13 cellular contexts compared by ENCODE assay signal in the genomic region with DNA sequence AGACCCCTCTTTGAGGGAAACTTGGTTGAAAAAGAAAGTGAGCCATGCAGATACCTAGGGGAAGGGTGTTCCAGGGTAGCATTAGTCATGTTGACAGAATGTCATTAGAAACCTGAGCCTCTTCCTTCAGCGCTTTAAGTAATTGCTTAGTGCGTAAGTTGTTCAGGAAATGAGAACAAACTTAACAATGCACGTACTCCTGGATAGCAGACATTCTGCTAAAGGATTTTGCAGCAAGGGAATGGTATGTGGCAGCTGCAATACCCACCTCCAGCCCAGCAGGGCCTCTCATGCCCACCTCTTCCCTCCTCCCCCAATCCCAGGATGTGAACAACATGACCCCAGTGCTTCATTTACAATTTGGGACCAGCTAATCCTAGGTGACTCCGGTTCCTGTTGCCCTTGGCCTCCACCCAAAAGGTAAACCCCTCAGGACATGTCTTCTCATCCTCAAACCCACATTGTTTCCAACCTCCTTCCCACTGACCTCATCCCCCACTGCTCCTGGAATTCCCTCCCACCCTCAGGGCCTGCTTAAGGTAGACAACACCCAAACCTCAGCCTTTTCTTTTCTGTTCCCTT.
DNase-seq lines count a peak whose midpoint lies in the region; FAIRE-seq and TF ChIP-seq lines count a peak whose summit lies in the region.
"Had no signal": no experiment of that assay in that cellular context is flagged by ENCODE, and none has a peak within 500 bp of the region (broad histone marks: within the 10 kb centered on the region; RNA-seq: fewer than 3 reads in every experiment).

No MANE protein-coding gene starts in this region.

- peak; percentile 96 for FAIRE-seq in bronchial epithelial cell (lab: Jason Lieb, UNC)
- FAIRE-seq: TTC549 had no signal

- peak overlapping the region; percentile 13 for H3K4me2 ChIP-seq in GM23248 (ENCODE audit: unreplicated experiment)
- H3K4me2 ChIP-seq in osteoblast (ENCODE audit: insufficient read depth, low read length) = peak overlapping the region; percentile 2
- H3K4me2 ChIP-seq in MM.1S (ENCODE audit: low read depth, low read length) = no peak overlapping the region

- H2AFZ ChIP-seq in GM23248 (0 out of 2 replicates have a peak overlapping the region, but pooled peaks have one; percentile 38), osteoblast (ENCODE audit: low read length) (no peak overlapping the region), MM.1S (ENCODE audit: low read length) (no peak overlapping the region)

- DNase-seq in GM23248 (peak; percentile 83), NCI-H226 (peak; percentile 98), bronchial epithelial cell (ENCODE audit: low read depth) (peak; percentile 100), osteoblast (ENCODE audit: insufficient read length, low spot score, missing footprints) (peak; percentile 78), pons (ENCODE audit: low spot score) (no peak), hepatic stellate cell (ENCODE audit: low spot score) (no peak), MM.1S (no peak), esophagus squamous epithelium (lab: John Stamatoyannopoulos, UW) (no peak)
- DNase-seq: activated T-cell treated with anti-CD3 and anti-CD28 coated beads, Interleukin-2, amount 50 U/mL, for 4 hours; left colon; NCI-H345; posterior cingulate gyrus had no signal

- intact Hi-C loops in esophagus squamous epithelium (cut with DNase I) = no loop called here

- in situ Hi-C loops in GM23248 (cut with MboI) = no loop called here

- TF ChIP-seq POLR2A in esophagus squamous epithelium (IDR thresholded peaks at IDR 0.05) = no peak

- H3K9ac ChIP-seq in GM23248 (no peak overlapping the region), MM.1S (ENCODE audit: low read length) (no peak overlapping the region)

- H4K20me1 ChIP-seq in GM23248 (ENCODE audit: insufficient read depth) (no peaks in the 10 kb centered on the region), osteoblast (ENCODE audit: insufficient read depth, low read length) (no peaks in the 10 kb centered on the region), MM.1S (ENCODE audit: insufficient read depth, low read length) (no peaks in the 10 kb centered on the region)

- H3K79me2 ChIP-seq in GM23248 (ENCODE audit: insufficient read depth) = no peaks in the 10 kb centered on the region
- no peaks in the 10 kb centered on the region for H3K79me2 ChIP-seq in osteoblast (ENCODE audit: insufficient read depth, low read length)
- H3K79me2 ChIP-seq in MM.1S (ENCODE audit: low read length) = no peaks in the 10 kb centered on the region

- TF ChIP-seq CTCF in bronchial epithelial cell (IDR thresholded peaks at IDR 0.05; ENCODE audit: insufficient read depth, low read length, severe bottlenecking) (peak; percentile 19), osteoblast (IDR thresholded peaks at IDR 0.05; ENCODE audit: extremely low read depth, low read depth, low read length) (no peak), MM.1S (IDR thresholded peaks at IDR 0.05; ENCODE audit: low read length) (no peak), esophagus squamous epithelium (IDR thresholded peaks at IDR 0.05) (peak in 1 of 6 experiments; percentile 3)

- H3K36me3 ChIP-seq in GM23248 (ENCODE audit: low read depth) = no peaks in the 10 kb centered on the region
- H3K36me3 ChIP-seq in bronchial epithelial cell (ENCODE audit: control insufficient read depth, insufficient read depth, low read length) = no peaks in the 10 kb centered on the region
- H3K36me3 ChIP-seq in osteoblast (ENCODE audit: insufficient read depth, low read length) = no peaks in the 10 kb centered on the region
- H3K36me3 ChIP-seq in MM.1S (replicated peaks; ENCODE audit: insufficient read depth, low read length) = no peaks in the 10 kb centered on the region
- H3K36me3 ChIP-seq in esophagus squamous epithelium = no peaks in the 10 kb centered on the region

- H3K27me3 ChIP-seq in GM23248 (replicated peaks; ENCODE audit: insufficient read depth) = no peaks in the 10 kb centered on the region
- no peaks in the 10 kb centered on the region for H3K27me3 ChIP-seq in bronchial epithelial cell (ENCODE audit: control insufficient read depth, insufficient read depth, low read length)
- H3K27me3 ChIP-seq in osteoblast (ENCODE audit: insufficient read depth, low read length) = no peaks in the 10 kb centered on the region
- no peaks in the 10 kb centered on the region for H3K27me3 ChIP-seq in MM.1S (replicated peaks; ENCODE audit: insufficient read depth, low read length)
- no peaks in the 10 kb centered on the region for H3K27me3 ChIP-seq in esophagus squamous epithelium

- H3K4me3 ChIP-seq in GM23248 (no peak overlapping the region), bronchial epithelial cell (ENCODE audit: low read depth, low read length) (no peak overlapping the region), osteoblast (ENCODE audit: insufficient read depth, low read length) (no peak overlapping the region), MM.1S (ENCODE audit: low read length) (no peak overlapping the region), esophagus squamous epithelium (no peak overlapping the region)

- H3F3A ChIP-seq in GM23248 (ENCODE audit: insufficient read depth) (peaks cover 12% of the 10 kb centered on the region), MM.1S (ENCODE audit: insufficient read depth, low read length) (no peaks in the 10 kb centered on the region)

- WGBS in GM23248 (ENCODE audit: low coverage in 1 of 2, low lambda C conversion rate in 2 of 2, missing lambda C conversion rate in 2 of 2), 2 experiments = 30 to 33% methylated on average over 4 of the region's 4 CpGs
- 45 to 67% methylated on average over 4 of the region's 4 CpGs for WGBS in esophagus squamous epithelium, 2 donors

- H3K4me1 ChIP-seq in GM23248 (ENCODE audit: insufficient read depth) (peaks cover 19% of the 10 kb centered on the region), osteoblast (ENCODE audit: insufficient read depth, low read length) (peaks cover 8% of the 10 kb centered on the region), MM.1S (ENCODE audit: low read length) (no peaks in the 10 kb centered on the region), esophagus squamous epithelium (peaks cover 0 to 16% (median 0%) of the 10 kb centered on the region in 3 donors)

- H3K9me3 ChIP-seq in GM23248 (ENCODE audit: low read depth) = no peaks in the 10 kb centered on the region
- no peaks in the 10 kb centered on the region for H3K9me3 ChIP-seq in osteoblast (ENCODE audit: low read depth, low read length)
- no peaks in the 10 kb centered on the region for H3K9me3 ChIP-seq in MM.1S (replicated peaks; ENCODE audit: insufficient read depth, low read length)
- no peaks in the 10 kb centered on the region for H3K9me3 ChIP-seq in esophagus squamous epithelium

- peak overlapping the region; percentile 67 for H3K27ac ChIP-seq in GM23248
- peak overlapping the region; percentile 16 for H3K27ac ChIP-seq in osteoblast (ENCODE audit: low read depth, low read length)
- no peak overlapping the region for H3K27ac ChIP-seq in MM.1S (ENCODE audit: low read length)
- peak overlapping the region in 1 of 4 donors; percentile 20 for H3K27ac ChIP-seq in esophagus squamous epithelium

- H3K9me2 ChIP-seq in GM23248 (ENCODE audit: insufficient read depth) = no peaks in the 10 kb centered on the region
- H3K9me2 ChIP-seq in MM.1S (replicated peaks; ENCODE audit: insufficient read depth, low read length) = no peaks in the 10 kb centered on the region

Comparison
In these comparisons a context has a peak if more than half of its experiments do, and no peak if none do; other contexts are left out.
1. DNase-seq: peak in GM23248 (single experiment), NCI-H226 (single experiment), bronchial epithelial cell (single experiment) and osteoblast (single experiment); none in pons (single experiment), hepatic stellate cell (single experiment), MM.1S (single experiment) and esophagus squamous epithelium (single experiment).